Comparison of ENCODE assay signal across 1 cellular context in genomic region chr17:36722121-36722902, GRCh38.
TF ChIP-seq lines count a peak whose summit lies in the region.

No MANE protein-coding gene starts in this region.

TF ChIP-seq in K562, 482 proteins besides CTCF, POLR2A, EP300 and RAD21 (continued from another document):
- no peak; the same call in 1 of the 2 replicates for TF ChIP-seq ZBTB40 (IDR thresholded peaks at IDR 0.05)
- TF ChIP-seq ZBTB40 (CRISPR knock-in tag; IDR thresholded peaks at IDR 0.05), result no peak
- TF ChIP-seq ZBTB26 (CRISPR knock-in tag; IDR thresholded peaks at IDR 0.05), result no peak
- TF ChIP-seq ZBTB1 (CRISPR knock-in tag; IDR thresholded peaks at IDR 0.05; ENCODE audit: borderline replicate concordance, low read depth), result peak; percentile 96
- TF ChIP-seq MEF2D (tag; conservative IDR thresholded peaks at IDR 0.05; ENCODE audit: low read depth), result peak; percentile 36; the same call in 1 of the 2 replicates
- TF ChIP-seq BRD9 (IDR thresholded peaks at IDR 0.05; ENCODE audit: low read depth, partially characterized antibody), result peak; percentile 83
- no peak; the same call in 1 of the 2 replicates for TF ChIP-seq POLR2H (tag; IDR thresholded peaks at IDR 0.05; ENCODE audit: low read depth)
- TF ChIP-seq UBTF (IDR thresholded peaks at IDR 0.05; ENCODE audit: borderline replicate concordance in 1 of 2, low read depth in 2 of 2, low read length in 2 of 2), result 0 out of 4 replicates have a peak, but pooled peaks of 1 of the 2 experiments have one; percentile 24
- TF ChIP-seq GTF2A2 (tag; IDR thresholded peaks at IDR 0.05), result no peak
- TF ChIP-seq HDGF (IDR thresholded peaks at IDR 0.05), result peak; percentile 77; the same call in 1 of the 2 replicates
- no peak for TF ChIP-seq SMARCA5 (IDR thresholded peaks at IDR 0.05)
- peak; percentile 70 to 82; a peak in 2 of 4 replicates for TF ChIP-seq FOXK2 (conservative IDR thresholded peaks at IDR 0.05 in 1 of 2, IDR thresholded peaks at IDR 0.05 in 1 of 2; ENCODE audit: low read depth in 2 of 2)
- no peak for TF ChIP-seq HEY1 (CRISPR knock-in tag; IDR thresholded peaks at IDR 0.05; ENCODE audit: borderline replicate concordance)
- peak; percentile 24; the same call in 1 of the 2 replicates for TF ChIP-seq TEAD4 (IDR thresholded peaks at IDR 0.05; ENCODE audit: low read length)
- TF ChIP-seq TEAD4 (CRISPR knock-in tag; IDR thresholded peaks at IDR 0.05; ENCODE audit: borderline replicate concordance), result no peak
- peak; percentile 15; the same call in 1 of the 2 replicates for TF ChIP-seq KLF1 (tag; IDR thresholded peaks at IDR 0.05)
- TF ChIP-seq ZBTB8A (IDR thresholded peaks at IDR 0.05; ENCODE audit: partially characterized antibody), result no peak
- no peak for TF ChIP-seq ILK (tag; IDR thresholded peaks at IDR 0.05; ENCODE audit: borderline replicate concordance, low read depth)
- TF ChIP-seq ZNF717 (CRISPR knock-in tag; IDR thresholded peaks at IDR 0.05), result no peak
- TF ChIP-seq SNIP1 (IDR thresholded peaks at IDR 0.05; ENCODE audit: low read depth), result no peak
- peak; percentile 34 for TF ChIP-seq TAF1 (IDR thresholded peaks at IDR 0.05; ENCODE audit: control insufficient read depth, extremely low read depth, insufficient read depth, low read length, severe bottlenecking)
- TF ChIP-seq IRF1 (CRISPR knock-in tag; IDR thresholded peaks at IDR 0.05; ENCODE audit: borderline replicate concordance), result no peak
- no peak for TF ChIP-seq ZNF830 (CRISPR knock-in tag; IDR thresholded peaks at IDR 0.05)
- TF ChIP-seq MXD1 (CRISPR knock-in tag; IDR thresholded peaks at IDR 0.05; ENCODE audit: borderline replicate concordance, poor library complexity, severe bottlenecking), result no peak
- TF ChIP-seq ZNF217 (CRISPR knock-in tag; IDR thresholded peaks at IDR 0.05), result no peak
- peak; percentile 80 for TF ChIP-seq EGR1 (conservative IDR thresholded peaks at IDR 0.05)
- no peak for TF ChIP-seq IRF9 (tag; IDR thresholded peaks at IDR 0.05)
- TF ChIP-seq DEAF1 (CRISPR knock-in tag; IDR thresholded peaks at IDR 0.05), result no peak
- no peak for TF ChIP-seq ZNF253 (CRISPR knock-in tag; conservative IDR thresholded peaks at IDR 0.05)
- TF ChIP-seq HDAC1 (IDR thresholded peaks at IDR 0.05), result peak in 1 of 2 experiments; percentile 42; a peak in 2 of 4 replicates
- no peak for TF ChIP-seq BDP1 (IDR thresholded peaks at IDR 0.05; ENCODE audit: insufficient read depth, insufficient read length)
- peak; percentile 71 for TF ChIP-seq POLR2B (IDR thresholded peaks at IDR 0.05; ENCODE audit: low read depth, partially characterized antibody)
- TF ChIP-seq ARHGAP35 (IDR thresholded peaks at IDR 0.05; ENCODE audit: partially characterized antibody), result no peak
- TF ChIP-seq, protein P1, sequence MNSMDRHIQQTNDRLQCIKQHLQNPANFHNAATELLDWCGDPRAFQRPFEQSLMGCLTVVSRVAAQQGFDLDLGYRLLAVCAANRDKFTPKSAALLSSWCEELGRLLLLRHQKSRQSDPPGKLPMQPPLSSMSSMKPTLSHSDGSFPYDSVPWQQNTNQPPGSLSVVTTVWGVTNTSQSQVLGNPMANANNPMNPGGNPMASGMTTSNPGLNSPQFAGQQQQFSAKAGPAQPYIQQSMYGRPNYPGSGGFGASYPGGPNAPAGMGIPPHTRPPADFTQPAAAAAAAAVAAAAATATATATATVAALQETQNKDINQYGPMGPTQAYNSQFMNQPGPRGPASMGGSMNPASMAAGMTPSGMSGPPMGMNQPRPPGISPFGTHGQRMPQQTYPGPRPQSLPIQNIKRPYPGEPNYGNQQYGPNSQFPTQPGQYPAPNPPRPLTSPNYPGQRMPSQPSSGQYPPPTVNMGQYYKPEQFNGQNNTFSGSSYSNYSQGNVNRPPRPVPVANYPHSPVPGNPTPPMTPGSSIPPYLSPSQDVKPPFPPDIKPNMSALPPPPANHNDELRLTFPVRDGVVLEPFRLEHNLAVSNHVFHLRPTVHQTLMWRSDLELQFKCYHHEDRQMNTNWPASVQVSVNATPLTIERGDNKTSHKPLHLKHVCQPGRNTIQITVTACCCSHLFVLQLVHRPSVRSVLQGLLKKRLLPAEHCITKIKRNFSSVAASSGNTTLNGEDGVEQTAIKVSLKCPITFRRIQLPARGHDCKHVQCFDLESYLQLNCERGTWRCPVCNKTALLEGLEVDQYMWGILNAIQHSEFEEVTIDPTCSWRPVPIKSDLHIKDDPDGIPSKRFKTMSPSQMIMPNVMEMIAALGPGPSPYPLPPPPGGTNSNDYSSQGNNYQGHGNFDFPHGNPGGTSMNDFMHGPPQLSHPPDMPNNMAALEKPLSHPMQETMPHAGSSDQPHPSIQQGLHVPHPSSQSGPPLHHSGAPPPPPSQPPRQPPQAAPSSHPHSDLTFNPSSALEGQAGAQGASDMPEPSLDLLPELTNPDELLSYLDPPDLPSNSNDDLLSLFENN (IDR thresholded peaks at IDR 0.05; ENCODE audit: low read depth in 2 of 2, low read length in 2 of 2), result 0 out of 4 replicates have a peak, but pooled peaks of 1 of the 2 experiments have one; percentile 18
- TF ChIP-seq CHD4 (IDR thresholded peaks at IDR 0.05; ENCODE audit: insufficient read depth, insufficient replicate concordance, low read depth, low read length, poor library complexity, severe bottlenecking), result no peak
- TF ChIP-seq GABPB2 (CRISPR knock-in tag; conservative IDR thresholded peaks at IDR 0.05), result no peak
- 0 out of 2 replicates have a peak, but pooled peaks have one; percentile 22 for TF ChIP-seq JUND (IDR thresholded peaks at IDR 0.05; ENCODE audit: borderline replicate concordance, low read depth, low read length)
- TF ChIP-seq JUND (tag; IDR thresholded peaks at IDR 0.05; ENCODE audit: borderline replicate concordance, low read depth, low read length), result no peak; the same call in 2 of the 3 replicates
